8 cellular contexts compared by ENCODE assay signal in the genomic region with DNA sequence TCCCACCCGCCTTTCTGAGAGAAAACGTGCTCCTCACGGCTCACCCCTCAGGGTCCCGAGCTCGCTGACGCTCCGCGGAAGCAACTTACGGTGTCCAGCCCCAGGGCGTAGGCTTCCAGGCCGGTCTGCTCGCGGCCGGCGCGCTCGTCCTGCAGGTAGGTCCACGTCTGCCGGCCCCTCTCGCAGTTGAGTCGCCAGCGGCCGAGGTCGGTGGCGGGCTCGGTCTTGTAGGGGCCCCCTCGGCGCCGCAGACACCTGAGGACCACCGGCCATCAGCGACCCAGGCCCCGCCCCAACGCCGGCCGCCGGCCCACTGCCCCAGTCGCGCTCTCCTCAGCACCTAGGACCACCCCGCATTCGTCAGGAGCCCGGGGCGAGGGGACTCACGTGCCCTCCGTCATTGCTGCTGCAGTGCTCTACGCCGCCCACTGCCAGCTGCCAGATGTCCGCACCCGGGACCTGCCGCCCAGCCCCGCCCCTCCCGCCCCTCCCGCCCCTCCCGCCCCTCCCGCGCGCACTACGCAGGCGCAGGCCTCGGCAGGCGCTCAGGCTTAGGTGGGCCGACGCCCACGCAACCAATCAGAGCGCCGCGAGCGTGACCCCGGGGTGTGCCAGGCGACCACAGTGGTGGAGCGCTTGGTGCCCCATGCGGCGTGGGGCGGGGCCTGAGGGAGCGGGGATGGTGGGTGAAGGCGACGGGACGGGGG. TPM values are rescaled to one million over a fixed set of nuclear protein-coding genes. Genes with fewer than 3 reads are reported as not detected.
DNase-seq lines count a peak whose midpoint lies in the region; ATAC-seq and TF ChIP-seq lines count a peak whose summit lies in the region.

TSS of gene LSS (minus strand) at position 430 of the 707 bp plus-strand sequence. CDS start at position 401, 29 bp downstream.

- H3K9me3 Mint-ChIP-seq in dendritic cell treated with granulocyte-macrophage colony-stimulating factor and Interleukin-4, amounts not matched to agents 40 ng/mL and 50 ng/mL, for 4 days, result no peaks in the 10 kb centered on the region

- H3K4me1 ChIP-seq in left lung, result peaks cover 12 to 52% of the 10 kb centered on the region in 2 donors

- peak within 1 kb of the TSS; percentile 65 to 83 for H3K27ac ChIP-seq in left lung

- TF ChIP-seq CTCF in left lung (IDR thresholded peaks at IDR 0.05), result no peak

- H3K4me3 Mint-ChIP-seq in dendritic cell treated with granulocyte-macrophage colony-stimulating factor and Interleukin-4, amounts not matched to agents 40 ng/mL and 50 ng/mL, for 4 days, result peak within 1 kb of the TSS; percentile 85

- peak within 1 kb of the TSS; percentile 83 for H3K27ac Mint-ChIP-seq in dendritic cell treated with granulocyte-macrophage colony-stimulating factor and Interleukin-4, amounts not matched to agents 40 ng/mL and 50 ng/mL, for 4 days

- DNase-seq in C1 segment of cervical spinal cord (lab: John Stamatoyannopoulos, UW) (peak; percentile 52 to 98 (median 92)), NCI-H774 (lab: John Stamatoyannopoulos, UW) (peak; percentile 87), left lung (peak; percentile 99 to 100)
- DNase-seq in activated CD4-positive, alpha-beta T cell treated with anti-CD3 and anti-CD28 coated beads, Interleukin-2, amount 50 U/mL, for 4 hours, result peak; percentile 98
- DNase-seq in stimulated activated CD4-positive, alpha-beta T cell treated with anti-CD3 and anti-CD28 coated beads, Interleukin-2, amount 100 ng/mL, for 4 hours (ENCODE audit: low read depth), result peak; percentile 98

- no peaks in the 10 kb centered on the region for H3K27me3 ChIP-seq in left lung

- peaks cover 53% of the 10 kb centered on the region for H3K36me3 Mint-ChIP-seq in dendritic cell treated with granulocyte-macrophage colony-stimulating factor and Interleukin-4, amounts not matched to agents 40 ng/mL and 50 ng/mL, for 4 days (ENCODE audit: low read depth)

- H3K4me1 Mint-ChIP-seq in dendritic cell treated with granulocyte-macrophage colony-stimulating factor and Interleukin-4, amounts not matched to agents 40 ng/mL and 50 ng/mL, for 4 days (ENCODE audit: low read depth), result peaks cover 52% of the 10 kb centered on the region

- ATAC-seq in GM19397 (IDR thresholded peaks at IDR 0.05; ENCODE audit: unreplicated experiment) (peak; percentile 83), HG03565 (IDR thresholded peaks at IDR 0.05; ENCODE audit: unreplicated experiment) (peak; percentile 63), left lung (peak; percentile 93)

- peaks cover 2% of the 10 kb centered on the region for H3K27me3 Mint-ChIP-seq in dendritic cell treated with granulocyte-macrophage colony-stimulating factor and Interleukin-4, amounts not matched to agents 40 ng/mL and 50 ng/mL, for 4 days

- no peaks in the 10 kb centered on the region for H3K9me3 ChIP-seq in left lung

- intact Hi-C loops in dendritic cell treated with granulocyte-macrophage colony-stimulating factor and Interleukin-4, amounts not matched to agents 40 ng/mL and 50 ng/mL, for 4 days (cut with micrococcal nuclease), result loop anchor here (1.0 to 2.0 kb wide), 3 partner anchors 44 to 96 kb away; partner anchors contain the start of genes PCNT, SPATC1L and YBEY
- intact Hi-C loops in left lung (cut with DNase I), result no loop called here

- H3K36me3 ChIP-seq in left lung, result peaks cover 0 to 12% of the 10 kb centered on the region in 2 donors

- peak within 1 kb of the TSS; percentile 97 to 98 for H3K4me3 ChIP-seq in left lung

RNA-seq across cellular contexts. Expression of gene LSS, which starts in this region (rescaled TPM):
- 100 to 1,000 TPM in 1 of 2 donors, 10 to 100 TPM in 1; 80.7 to 184 TPM for total RNA-seq in left lung

Comparison
In these comparisons a context has a peak if more than half of its experiments do, and no peak if none do; other contexts are left out.
1. Peak in every context shown above with its lines: DNase-seq, ATAC-seq, H3K4me3 ChIP-seq and H3K27ac ChIP-seq.